ENCODE assay signal across 9 cellular contexts in the genomic region with DNA sequence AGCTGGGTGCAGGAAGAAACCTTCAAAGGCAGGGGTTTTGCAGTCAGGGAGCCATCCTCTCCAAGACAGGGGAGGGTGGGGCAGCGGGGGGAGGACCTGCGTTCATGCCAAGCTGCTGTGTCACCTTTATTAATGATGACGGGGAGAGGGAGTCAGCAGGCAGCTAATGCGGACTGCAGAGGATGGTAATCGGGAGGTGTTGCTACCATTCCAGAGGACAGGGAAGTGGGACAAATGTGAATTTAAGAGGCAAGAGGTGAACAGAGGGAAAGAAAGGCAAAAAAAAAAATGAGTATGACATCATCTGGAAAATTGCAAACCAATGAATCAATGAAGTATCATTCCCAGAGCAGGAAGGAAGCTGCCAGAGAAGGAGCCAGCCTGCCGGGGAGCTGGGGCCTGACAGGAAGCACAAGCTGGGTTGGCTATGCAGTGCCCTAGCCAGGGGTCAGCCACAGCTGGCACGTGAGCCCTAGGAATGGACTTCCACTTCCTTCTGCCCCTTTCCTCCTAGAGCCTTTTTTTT. TPM values are rescaled to one million over a fixed set of nuclear protein-coding genes. Genes with fewer than 3 reads are reported as not detected.
DNase-seq lines count a peak whose midpoint lies in the region; ATAC-seq and TF ChIP-seq lines count a peak whose summit lies in the region.
"Had no signal": no experiment of that assay in that cellular context is flagged by ENCODE, and none has a peak within 500 bp of the region (broad histone marks: within the 10 kb centered on the region; RNA-seq: fewer than 3 reads in every experiment).

No MANE protein-coding gene starts in this region.

- H3K9me3 ChIP-seq in skeletal muscle satellite cell (replicated peaks; ENCODE audit: low read length) (no peaks in the 10 kb centered on the region), body of pancreas (no peaks in the 10 kb centered on the region)

- no peaks in the 10 kb centered on the region for H3K27me3 ChIP-seq in skeletal muscle satellite cell (ENCODE audit: control insufficient read depth, insufficient read depth, low read length)
- no peaks in the 10 kb centered on the region for H3K27me3 ChIP-seq in body of pancreas

- H3K4me2 ChIP-seq in skeletal muscle satellite cell (ENCODE audit: low read length), result peak overlapping the region; percentile 45

- no peak overlapping the region for H3K27ac ChIP-seq in body of pancreas

- peaks cover 34% of the 10 kb centered on the region for H3K4me1 ChIP-seq in skeletal muscle satellite cell (ENCODE audit: control insufficient read depth, insufficient read depth, low read length)
- H3K4me1 ChIP-seq in body of pancreas, result no peaks in the 10 kb centered on the region

- ATAC-seq in sciatic nerve (no peak), GM18907 (IDR thresholded peaks at IDR 0.05; ENCODE audit: unreplicated experiment) (no peak), body of pancreas (no peak)
- ATAC-seq: activated CD8-positive, alpha-beta T cell treated with anti-CD3 and anti-CD28 coated beads for 36 hours had no signal

- TF ChIP-seq POLR2A in body of pancreas (IDR thresholded peaks at IDR 0.05), result no peak

- DNase-seq in GOT3 (lab: John Stamatoyannopoulos, UW) (peak; percentile 13), T1000 (lab: John Stamatoyannopoulos, UW) (peak; percentile 70), glomerular visceral epithelial cell (ENCODE audit: extremely low spot score) (peak; percentile 81), sciatic nerve (ENCODE audit: low spot score) (no peak), body of pancreas (no peak), NCI-H2107 treated with DMSO at 0.1 percent for 48 hours (lab: John Stamatoyannopoulos, UW; ENCODE audit: unreplicated experiment) (no peak)
- DNase-seq: activated CD8-positive, alpha-beta T cell treated with anti-CD3 and anti-CD28 coated beads for 36 hours had no signal

- peak overlapping the region; percentile 79 for H3K9ac ChIP-seq in skeletal muscle satellite cell (ENCODE audit: low read depth, low read length)

- no peak for TF ChIP-seq CTCF in body of pancreas (IDR thresholded peaks at IDR 0.05)

- WGBS in body of pancreas, 2 donors, result 24 to 34% methylated on average over 7 of the region's 7 CpGs

- intact Hi-C loops in sciatic nerve (cut with DNase I) (no loop called here), body of pancreas (cut with DNase I) (no loop called here)

- peak overlapping the region; percentile 45 for H3K4me3 ChIP-seq in skeletal muscle satellite cell (ENCODE audit: low read length)
- no peak overlapping the region for H3K4me3 ChIP-seq in body of pancreas

- no peaks in the 10 kb centered on the region for H3K36me3 ChIP-seq in skeletal muscle satellite cell (ENCODE audit: insufficient read depth, low read length)
- H3K36me3 ChIP-seq in body of pancreas (replicated peaks in 1 of 2; ENCODE audit: insufficient read depth in 1 of 2, low read depth in 2 of 2), result no peaks in the 10 kb centered on the region

RNA-seq across cellular contexts. Expression of a gene that starts 9.3 kb away (rescaled TPM):
- 4.6 and 11.9 TPM in 2 replicates for total RNA-seq in skeletal muscle satellite cell (2012; rRNA removed)
- total RNA-seq in sciatic nerve (0.27 TPM), body of pancreas (not detected)
- total RNA-seq: activated CD8-positive, alpha-beta T cell treated with anti-CD3 and anti-CD28 coated beads for 36 hours had no signal

Comparison
In these comparisons a context has a peak if more than half of its experiments do, and no peak if none do; other contexts are left out.
1. DNase-seq: peak in GOT3 (single experiment), T1000 (single experiment) and glomerular visceral epithelial cell (single experiment); none in sciatic nerve (single experiment), body of pancreas (0 of 4) and NCI-H2107 treated with DMSO at 0.1 percent for 48 hours (single experiment).